Comparison of ENCODE assay signal across 22 cellular contexts in genomic region chr3:142134799-142135325, GRCh38. TPM values are rescaled to one million over a fixed set of nuclear protein-coding genes. Genes with fewer than 3 reads are reported as not detected.
DNase-seq lines count a peak whose midpoint lies in the region; ATAC-seq and TF ChIP-seq lines count a peak whose summit lies in the region.
"Had no signal": no experiment of that assay in that cellular context is flagged by ENCODE, and none has a peak within 500 bp of the region (broad histone marks: within the 10 kb centered on the region; RNA-seq: fewer than 3 reads in every experiment).

No MANE protein-coding gene starts in this region.

- H3K4me2 ChIP-seq in DOHH2 (ENCODE audit: low read length) (peak overlapping the region; percentile 10; the same call in 1 of the 2 replicates), OCI-LY7 (ENCODE audit: low read length) (no peak overlapping the region)
- H3K4me2 ChIP-seq: A549; BLaER1 treated with 17β-estradiol and CSF1 and Interleukin-3, amounts not matched to agents 10 nM and 100 nM had no signal

- H3K4me1 ChIP-seq in DOHH2 (ENCODE audit: control insufficient read depth, low read length) (peaks cover 17% of the 10 kb centered on the region), OCI-LY7 (ENCODE audit: insufficient read depth, low read length, poor library complexity, severe bottlenecking) (peaks cover 7% of the 10 kb centered on the region), esophagus muscularis mucosa (no peaks in the 10 kb centered on the region)
- H3K4me1 ChIP-seq: A549; BLaER1 treated with 17β-estradiol and CSF1 and Interleukin-3, amounts not matched to agents 10 nM and 100 nM had no signal

- peaks cover 9% of the 10 kb centered on the region for H3K4me1 Mint-ChIP-seq in memory B cell

- H3K9me2 ChIP-seq in DOHH2 (replicated peaks; ENCODE audit: control insufficient read depth, low read length) (no peaks in the 10 kb centered on the region), OCI-LY7 (ENCODE audit: insufficient read depth, low read length) (no peaks in the 10 kb centered on the region)

- H3K36me3 Mint-ChIP-seq in memory B cell = peaks cover 14% of the 10 kb centered on the region

- intact Hi-C loops in OCI-LY7 (cut with micrococcal nuclease; ENCODE audit: unreplicated experiment) (no loop called here), esophagus muscularis mucosa (cut with DNase I) (no loop called here)

- H3K27me3 ChIP-seq in DOHH2 (ENCODE audit: control insufficient read depth, low read length) = no peaks in the 10 kb centered on the region
- no peaks in the 10 kb centered on the region for H3K27me3 ChIP-seq in esophagus muscularis mucosa
- H3K27me3 ChIP-seq: BLaER1 treated with 17β-estradiol and CSF1 and Interleukin-3, amounts not matched to agents 10 nM and 100 nM; MG63 had no signal

- no peak for DNase-seq in OCI-LY7 (ENCODE audit: low spot score)
- no peak for DNase-seq in memory B cell (ENCODE audit: low spot score in 2 of 2)
- DNase-seq in esophagus muscularis mucosa (ENCODE audit: extremely low spot score) = no peak
- DNase-seq in NCI-H510A (lab: John Stamatoyannopoulos, UW) = no peak
- DNase-seq in activated CD4-positive, alpha-beta T cell treated with anti-CD3 and anti-CD28 coated beads, Interleukin-2, amount 50 U/mL, for 1 hour = no peak
- DNase-seq: AML-193; CD8-positive, alpha-beta T cell; DMS 273 treated with DMSO at 0.1 percent for 48 hours; DMS79; GF-D8; KG1; MG63; NCI-H2029; NCI-H446 treated with DMSO at 0.1 percent for 48 hours; NCI-H526 treated with DMSO at 0.1 percent for 48 hours; SHP77 had no signal

- ATAC-seq in memory B cell (ENCODE audit: low read depth) (no peak), HG03521 (IDR thresholded peaks at IDR 0.05; ENCODE audit: unreplicated experiment) (no peak)
- ATAC-seq: A549; CD8-positive, alpha-beta T cell; Panc1 had no signal

- H3F3A ChIP-seq in DOHH2 (ENCODE audit: control insufficient read depth, insufficient read depth) = no peaks in the 10 kb centered on the region

- H4K20me1 ChIP-seq in DOHH2 (ENCODE audit: control insufficient read depth, insufficient read depth, low read depth, low read length) (no peaks in the 10 kb centered on the region), OCI-LY7 (ENCODE audit: insufficient read depth, low read length) (no peaks in the 10 kb centered on the region)
- H4K20me1 ChIP-seq: BLaER1 treated with 17β-estradiol and CSF1 and Interleukin-3, amounts not matched to agents 10 nM and 100 nM had no signal

- peaks cover 3% of the 10 kb centered on the region for H3K9me3 Mint-ChIP-seq in memory B cell
- H3K9me3 Mint-ChIP-seq: CD8-positive, alpha-beta T cell had no signal

- 54% methylated on average over 3 of the region's 3 CpGs for WGBS in esophagus muscularis mucosa

- no peak overlapping the region for H3K4me3 Mint-ChIP-seq in memory B cell
- H3K4me3 Mint-ChIP-seq: CD8-positive, alpha-beta T cell had no signal

- H3K4me3 ChIP-seq in DOHH2 (ENCODE audit: low read length) = no peak overlapping the region
- no peak overlapping the region for H3K4me3 ChIP-seq in OCI-LY7 (ENCODE audit: low read depth, low read length, poor library complexity, severe bottlenecking)
- no peak overlapping the region for H3K4me3 ChIP-seq in esophagus muscularis mucosa
- H3K4me3 ChIP-seq: A549; BLaER1 treated with 17β-estradiol and CSF1 and Interleukin-3, amounts not matched to agents 10 nM and 100 nM; MG63 had no signal

- no peak overlapping the region for H2AFZ ChIP-seq in OCI-LY7 (ENCODE audit: low read length)

- CTCF ChIA-PET in OCI-LY7 (lab: Charles Lee; ENCODE audit: unreplicated experiment) = no interaction called here

- peaks cover 15% of the 10 kb centered on the region for H3K79me2 ChIP-seq in DOHH2 (ENCODE audit: control insufficient read depth, low read length)
- H3K79me2 ChIP-seq in OCI-LY7 (ENCODE audit: insufficient read depth, low read depth, low read length) = peaks cover 45% of the 10 kb centered on the region; the same call in 1 of the 2 replicates

- POLR2A ChIA-PET in OCI-LY7 (lab: Charles Lee) = interaction anchor here (0.9 kb wide), 1 partner anchor 19 kb away, joined by 3 read pairs; no protein-coding TSS in a partner anchor

- no peaks in the 10 kb centered on the region for H3K27me3 Mint-ChIP-seq in memory B cell

- no peak for TF ChIP-seq EP300 in esophagus muscularis mucosa (IDR thresholded peaks at IDR 0.05)

- H3K36me3 ChIP-seq in DOHH2 (ENCODE audit: control insufficient read depth, low read length) = no peaks in the 10 kb centered on the region
- H3K36me3 ChIP-seq in OCI-LY7 (ENCODE audit: insufficient read depth, low read length) = peaks cover 38% of the 10 kb centered on the region
- H3K36me3 ChIP-seq in esophagus muscularis mucosa = peaks cover 0 to 4% (median 4%) of the 10 kb centered on the region in 4 donors

- H3K27ac ChIP-seq in DOHH2 (ENCODE audit: low read depth, low read length) (no peak overlapping the region), OCI-LY7 (ENCODE audit: low read depth, low read length, poor library complexity, severe bottlenecking) (peak overlapping the region; percentile 28), esophagus muscularis mucosa (replicated peaks in 1 of 4) (no peak overlapping the region)
- H3K27ac ChIP-seq: A549; BLaER1 treated with 17β-estradiol and CSF1 and Interleukin-3, amounts not matched to agents 10 nM and 100 nM; RWPE1 had no signal

- no peak for TF ChIP-seq POLR2A in esophagus muscularis mucosa (IDR thresholded peaks at IDR 0.05; ENCODE audit: low read depth)

- H3K27ac Mint-ChIP-seq in memory B cell = peak overlapping the region; percentile 54
- H3K27ac Mint-ChIP-seq: CD8-positive, alpha-beta T cell had no signal

- H3K9me3 ChIP-seq in DOHH2 (ENCODE audit: control insufficient read depth, insufficient read depth, low read length) (no peaks in the 10 kb centered on the region), OCI-LY7 (ENCODE audit: low read length) (no peaks in the 10 kb centered on the region), esophagus muscularis mucosa (no peaks in the 10 kb centered on the region)
- H3K9me3 ChIP-seq: A549 had no signal

- BruUV-seq in OCI-LY7 (replicated peaks; lab: Mats Ljungman, UMichigan) = no TSS peak

- TF ChIP-seq CTCF in DOHH2 (IDR thresholded peaks at IDR 0.05; ENCODE audit: low read depth, low read length, poor library complexity, severe bottlenecking) (no peak), OCI-LY7 (conservative IDR thresholded peaks at IDR 0.05; ENCODE audit: low read length) (no peak), esophagus muscularis mucosa (IDR thresholded peaks at IDR 0.05) (no peak)

RNA-seq across cellular contexts. Expression of gene TFDP2, which starts 14.5 kb away (rescaled TPM):
- total RNA-seq in OCI-LY7 (2014; rRNA removed; shearing (Covaris generic)) = 169 and 201 TPM in 2 replicates
- 99.9 and 147 TPM in 2 replicates for total RNA-seq in OCI-LY7 (2022)
- total RNA-seq in esophagus muscularis mucosa = 100 to 1,000 TPM in 1 of 4 donors, 10 to 100 TPM in 3; 41.9 to 134 (median 47.3) TPM
